In the genomic region with DNA sequence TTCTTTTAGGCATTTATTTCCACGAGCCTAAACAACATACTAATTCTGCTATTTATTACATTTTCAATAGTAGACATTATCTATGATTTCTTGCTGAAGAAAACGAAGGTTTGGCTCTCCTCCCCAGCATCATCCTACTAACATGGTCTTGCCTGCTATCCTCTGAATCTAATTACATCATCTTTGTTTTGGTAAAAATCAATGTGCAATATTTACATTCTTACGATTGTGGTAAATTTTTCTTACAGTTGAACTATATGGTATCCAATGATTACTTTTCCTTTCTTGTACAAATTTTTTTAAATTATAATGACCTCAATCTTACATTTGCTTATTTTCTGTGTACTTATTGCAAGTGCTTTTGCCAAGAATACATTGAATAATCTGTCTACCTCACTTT, we compare ENCODE assay signal across 19 cellular contexts.
"Had no signal": no experiment of that assay in that cellular context is flagged by ENCODE, and none has a peak within 500 bp of the region (broad histone marks: within the 10 kb centered on the region; RNA-seq: fewer than 3 reads in every experiment).

No MANE protein-coding gene starts in this region.

- ATAC-seq: T-cell had no signal

- H3K9me3 ChIP-seq: SK-N-SH had no signal

- H3K4me2 ChIP-seq: KMS-11, SK-N-SH had no signal

- H3K27ac ChIP-seq: KMS-11 had no signal

- H3K9ac ChIP-seq: KMS-11, SK-N-SH had no signal

- DNase-seq: Kasumi-1, MM.1S, NCI-H1092 treated with DMSO at 0.1 percent for 48 hours, NCI-H1436, NCI-H187, NCI-H2029, NCI-H2081 treated with DMSO at 0.1 percent for 48 hours, NCI-H2171, NCI-H226, NCI-H446, NCI-H510A, NCI-H524 treated with DMSO at 0.1 percent for 48 hours, NCI-H774, RPMI8226, SHP77, SK-N-SH, SW 1271, T-cell had no signal
